ENCODE assay signal across 22 cellular contexts in the genomic region with DNA sequence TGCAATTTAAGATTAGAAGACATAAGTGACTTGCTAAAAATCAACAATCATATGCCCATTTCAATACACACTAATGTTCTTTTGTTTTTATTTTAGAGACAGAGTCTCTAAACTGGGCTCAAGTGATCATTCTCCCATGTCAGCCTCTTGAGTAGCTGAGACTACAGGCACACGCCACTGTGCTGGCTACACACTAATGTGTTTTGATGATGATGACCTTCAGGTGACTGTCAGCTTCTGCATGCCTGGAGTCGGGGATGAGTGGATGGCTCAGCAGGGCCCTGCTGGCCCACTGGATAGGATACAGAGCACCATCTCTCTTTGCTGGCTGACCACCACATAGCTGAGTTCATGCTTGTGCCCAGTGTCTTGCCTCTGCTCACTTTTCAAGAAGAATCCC. TPM values are rescaled to one million over a fixed set of nuclear protein-coding genes. Genes with fewer than 3 reads are reported as not detected.
"Had no signal": no experiment of that assay in that cellular context is flagged by ENCODE, and none has a peak within 500 bp of the region (broad histone marks: within the 10 kb centered on the region; RNA-seq: fewer than 3 reads in every experiment).

No MANE protein-coding gene starts in this region.

- H3K27me3 ChIP-seq: adrenal gland had no signal

- ATAC-seq: activated CD4-positive, CD25-positive, alpha-beta regulatory T cell treated with anti-CD3 and anti-CD28 coated beads, Interleukin-2, amount 50 U/mL, for 24 hours; activated CD8-positive, alpha-beta T cell treated with anti-CD3 and anti-CD28 coated beads, Interleukin-2, amount 10 ng/mL, durations not matched to agents 7 days and 5 days; Right ventricle myocardium inferior had no signal

- H3K4me3 ChIP-seq: adrenal gland, SK-N-MC had no signal

- H3K36me3 ChIP-seq: adrenal gland had no signal

- H3K27ac ChIP-seq: adrenal gland, SK-N-MC had no signal

- H3K27ac Mint-ChIP-seq: activated CD8-positive, alpha-beta T cell treated with anti-CD3 and anti-CD28 coated beads, Interleukin-2, amount 10 ng/mL, durations not matched to agents 7 days and 5 days; activated naive CD8-positive, alpha-beta T cell treated with anti-CD3 and anti-CD28 coated beads, Interleukin-2, amount 10 ng/mL, durations not matched to agents 7 days and 5 days had no signal

- H3K9me3 ChIP-seq: adrenal gland had no signal

- DNase-seq: activated CD4-positive, alpha-beta T cell treated with anti-CD3 and anti-CD28 coated beads for 48 hours; activated CD4-positive, alpha-beta T cell treated with anti-CD3 and anti-CD28 coated beads, Interleukin-2, amount 50 U/mL, for 4 hours; activated CD8-positive, alpha-beta memory T cell treated with anti-CD3 and anti-CD28 coated beads, Interleukin-2, amount 50 U/mL, for 48 hours; activated CD8-positive, alpha-beta T cell treated with anti-CD3 and anti-CD28 coated beads, Interleukin-2, amount 10 ng/mL, durations not matched to agents 7 days and 5 days; activated naive CD4-positive, alpha-beta T cell treated with anti-CD3 and anti-CD28 coated beads, Interleukin-2, amount 50 U/mL, for 16 hours; activated naive CD8-positive, alpha-beta T cell treated with anti-CD3 and anti-CD28 coated beads, Interleukin-2, amount 10 ng/mL, durations not matched to agents 7 days and 5 days; activated T-cell treated with anti-CD3 and anti-CD28 coated beads, Interleukin-2, amount 50 U/mL, for 1 hour; adrenal gland; anterior cingulate cortex; cerebellar nuclear complex; KBM-7; NCI-H1092; NCI-H1930; NCI-H2107; NCI-H510A treated with DMSO at 0.1 percent for 48 hours; RPMI8226; T-helper 1 cell had no signal

- H3K4me1 ChIP-seq: adrenal gland had no signal

- H3K4me3 Mint-ChIP-seq: activated CD8-positive, alpha-beta T cell treated with anti-CD3 and anti-CD28 coated beads, Interleukin-2, amount 10 ng/mL, durations not matched to agents 7 days and 5 days; activated naive CD8-positive, alpha-beta T cell treated with anti-CD3 and anti-CD28 coated beads, Interleukin-2, amount 10 ng/mL, durations not matched to agents 7 days and 5 days had no signal

RNA-seq across cellular contexts. Expression of a gene that starts 27.0 kb away (rescaled TPM):
- total RNA-seq: LHCN-M2, M059J had no signal
